19 cellular contexts compared by ENCODE assay signal in the genomic region with DNA sequence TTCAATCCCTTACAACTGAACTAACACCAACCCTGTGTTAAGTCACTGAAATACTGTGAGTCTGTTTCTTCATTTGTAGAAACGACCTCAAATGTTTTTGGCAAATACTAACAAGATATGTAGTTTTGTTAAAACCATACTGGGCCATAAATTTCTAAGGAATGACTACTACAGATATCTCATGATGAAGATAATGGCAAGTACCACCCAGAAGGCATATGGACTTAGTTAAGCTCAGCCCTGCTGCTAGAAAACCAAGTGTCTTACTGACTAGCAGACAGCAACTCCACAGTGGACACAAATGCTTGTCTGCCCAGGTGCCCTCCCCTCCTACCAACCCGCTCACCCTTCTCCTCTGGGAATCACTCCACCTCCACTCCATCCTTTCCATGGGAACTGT. TPM values are rescaled to one million over a fixed set of nuclear protein-coding genes. Genes with fewer than 3 reads are reported as not detected.
DNase-seq lines count a peak whose midpoint lies in the region; ATAC-seq, FAIRE-seq and TF ChIP-seq lines count a peak whose summit lies in the region.
"Had no signal": no experiment of that assay in that cellular context is flagged by ENCODE, and none has a peak within 500 bp of the region (broad histone marks: within the 10 kb centered on the region; RNA-seq: fewer than 3 reads in every experiment).

No MANE protein-coding gene starts in this region.

- TF ChIP-seq POLR2A in HepG2 (IDR thresholded peaks at IDR 0.05; ENCODE audit: insufficient read depth in 1 of 2, low read depth in 2 of 2, low read length in 2 of 2) (no peak), right lobe of liver (IDR thresholded peaks at IDR 0.05) (no peak)

- no peak for TF ChIP-seq CTCF in HepG2 (CRISPR knock-in tag; IDR thresholded peaks at IDR 0.05)
- TF ChIP-seq CTCF in right lobe of liver (IDR thresholded peaks at IDR 0.05): no peak
- TF ChIP-seq CTCF in fibroblast of mammary gland (conservative IDR thresholded peaks at IDR 0.05; ENCODE audit: control insufficient read depth, insufficient read depth, low read depth, low read length): no peak

- CTCF ChIA-PET in HepG2 (lab: Yijun Ruan, JAX; ENCODE audit: low intra/inter-chr PET ratio, low total read pairs): no interaction called here

- ATAC-seq in HepG2 (peak; percentile 19; the same call in 2 of the 3 replicates), right lobe of liver (no peak)
- ATAC-seq: A549 had no signal

- DNase-seq in HepG2 (ENCODE audit: low spot score) (no peak), right lobe of liver (no peak), NCI-H2107 treated with DMSO at 0.1 percent for 48 hours (lab: John Stamatoyannopoulos, UW; ENCODE audit: unreplicated experiment) (peak; percentile 100), fibroblast of mammary gland (ENCODE audit: low read depth) (peak; percentile 12), NCI-H446 (lab: John Stamatoyannopoulos, UW) (no peak), cardiac septum (ENCODE audit: low spot score) (no peak), iPS-NIHi7 (ENCODE audit: extremely low spot score) (no peak)
- DNase-seq: Caco-2; HCEC 1CT; KBM-7; NCI-H1048; NCI-H146; NCI-H2081; NCI-H526; NK-92 treated with Interleukin-12 subunit alpha and Interleukin-12 subunit beta, amount 100 ng/mL, for 24 hours; OCI-M1 had no signal

- in situ Hi-C loops in HepG2 (cut with HindIII; ENCODE audit: extremely low pct_ligation_motif_present, low pct_unique_long_range_greater_than_20kb): no loop called here

- peaks cover 18% of the 10 kb centered on the region; the same call in 1 of the 2 replicates for H3K4me1 ChIP-seq in HepG2 (ENCODE audit: insufficient read depth, low read length)
- H3K4me1 ChIP-seq in right lobe of liver: no peaks in the 10 kb centered on the region
- H3K4me1 ChIP-seq: A549 had no signal

- WGBS in HepG2 (ENCODE audit: low lambda C conversion rate): 56% methylated on average over 2 of the region's 2 CpGs
- WGBS in right lobe of liver (ENCODE audit: insufficient coverage, low coverage, low lambda C conversion rate, missing lambda C conversion rate): 71% methylated on average over 2 of the region's 2 CpGs

- no peak overlapping the region for H2AFZ ChIP-seq in HepG2 (ENCODE audit: low read length)

- no peaks in the 10 kb centered on the region for H3K27me3 ChIP-seq in HepG2 (ENCODE audit: control insufficient read depth in 1 of 2, insufficient read depth in 2 of 2, low read length in 2 of 2)
- no peaks in the 10 kb centered on the region for H3K27me3 ChIP-seq in right lobe of liver

- POLR2A ChIA-PET in HepG2 (lab: Yijun Ruan, JAX): no interaction called here

- BruUV-seq in HepG2 (replicated peaks; lab: Mats Ljungman, UMichigan): no TSS peak

- H3K27ac ChIP-seq in HepG2 (ENCODE audit: extremely low read length, insufficient read depth, low read length) (no peak overlapping the region), right lobe of liver (no peak overlapping the region)
- H3K27ac ChIP-seq: A549, HL-60 had no signal

- no peak overlapping the region for H3K4me2 ChIP-seq in HepG2 (ENCODE audit: low read depth, low read length)
- H3K4me2 ChIP-seq: A549 had no signal

- no peaks in the 10 kb centered on the region for H3K79me2 ChIP-seq in HepG2 (ENCODE audit: insufficient read depth, low read length)

- no peak overlapping the region for H3K9ac ChIP-seq in HepG2 (ENCODE audit: insufficient read depth, low read depth, low read length)

- no peak for TF ChIP-seq RAD21 in HepG2 (CRISPR knock-in tag; IDR thresholded peaks at IDR 0.05)

- no peak for FAIRE-seq in HepG2 (lab: Jason Lieb, UNC)
- FAIRE-seq: A549, HTR-8/SVneo had no signal

- H3K36me3 ChIP-seq in HepG2 (replicated peaks in 1 of 2; ENCODE audit: control insufficient read depth in 1 of 2, insufficient read depth in 2 of 2, low read length in 2 of 2) (no peaks in the 10 kb centered on the region; a peak in 2 of 5 replicates), right lobe of liver (no peaks in the 10 kb centered on the region)

- H3K9me3 ChIP-seq in HepG2 (ENCODE audit: low read length) (no peaks in the 10 kb centered on the region), right lobe of liver (no peaks in the 10 kb centered on the region)
- H3K9me3 ChIP-seq: A549, Caco-2 had no signal

- H3K4me3 ChIP-seq in HepG2 (replicated peaks in 1 of 3; ENCODE audit: insufficient read depth in 1 of 3, low read depth in 2 of 3, low read length in 3 of 3): no peak overlapping the region
- no peak overlapping the region for H3K4me3 ChIP-seq in right lobe of liver
- H3K4me3 ChIP-seq in fibroblast of mammary gland (ENCODE audit: control insufficient read depth, low read depth, low read length): no peak overlapping the region
- H3K4me3 ChIP-seq: A549 had no signal

- intact Hi-C loops in HepG2 (cut with micrococcal nuclease; ENCODE audit: unreplicated experiment): no loop called here
- intact Hi-C loops in right lobe of liver (cut with DNase I): no loop called here
- intact Hi-C loops in cardiac septum (cut with DNase I): no loop called here

- no peak for TF ChIP-seq EP300 in HepG2 (IDR thresholded peaks at IDR 0.05; ENCODE audit: low read depth in 2 of 2, low read length in 2 of 2)
- TF ChIP-seq EP300 in HepG2 (CRISPR knock-in tag; IDR thresholded peaks at IDR 0.05; ENCODE audit: borderline replicate concordance): no peak

- H4K20me1 ChIP-seq in HepG2 (ENCODE audit: insufficient read depth, low read length): no peaks in the 10 kb centered on the region

TF ChIP-seq in HepG2, 621 proteins besides CTCF, POLR2A, EP300 and RAD21 (continues in another document):
- TF ChIP-seq ASH2L (IDR thresholded peaks at IDR 0.05; ENCODE audit: insufficient read length, low read depth, low read length) (no peak), SOX13 (IDR thresholded peaks at IDR 0.05) (no peak), SOX13 (CRISPR knock-in tag; conservative IDR thresholded peaks at IDR 0.05 in 1 of 2, IDR thresholded peaks at IDR 0.05 in 1 of 2) (no peak), DNMT1 (CRISPR knock-in tag; IDR thresholded peaks at IDR 0.05) (no peak), RBFOX2 (IDR thresholded peaks at IDR 0.05; ENCODE audit: low read depth, low read length) (no peak), ZNF10 (CRISPR knock-in tag; IDR thresholded peaks at IDR 0.05; ENCODE audit: borderline replicate concordance, low read depth) (no peak), CHD4 (IDR thresholded peaks at IDR 0.05; ENCODE audit: borderline replicate concordance, low read length) (no peak), ZNF878 (CRISPR knock-in tag; IDR thresholded peaks at IDR 0.05) (no peak)

RNA-seq across cellular contexts. Expression of a gene that starts 44.5 kb away (rescaled TPM):
- total RNA-seq in HepG2 (2016; rRNA removed; fragmentation: Illumina TruSeq; extraction: Trizol) (0.14 and 0.29 TPM in 2 replicates), right lobe of liver (1 to 10 TPM in 2 of 6 experiments, under 1 TPM in 4; 0.04 to 2.2 (median 0.79) TPM), cardiac septum (0.62 TPM)
- not detected in 2 replicates for total RNA-seq in HepG2 (2016; cell fraction: cytosol; rRNA removed; fragmentation: Illumina TruSeq; extraction: Trizol; ENCODE audit: low read depth)
- 0.22 and 0.36 TPM in 2 replicates for total RNA-seq in HepG2 (2016; cell fraction: insoluble cytoplasmic fraction; rRNA removed; fragmentation: Illumina TruSeq; extraction: Trizol)
- total RNA-seq in HepG2 (2016; cell fraction: membrane; rRNA removed; fragmentation: Illumina TruSeq; extraction: Trizol): 0.09 and 0.17 TPM in 2 replicates
- 0.22 and 0.34 TPM in 2 replicates for total RNA-seq in HepG2 (2016; cell fraction: nucleus; rRNA removed; fragmentation: Illumina TruSeq; extraction: Trizol)
- polyA plus RNA-seq in HepG2 (2011; rRNA removed): 0.41 and 0.48 TPM in 2 replicates
- 0.24 and 0.41 TPM in 2 replicates for polyA plus RNA-seq in HepG2 (2011; cell fraction: cytosol; rRNA removed)
- 0.24 and 0.33 TPM in 2 replicates for polyA plus RNA-seq in HepG2 (2011; cell fraction: nucleus; rRNA removed)
- 0.68 and 0.78 TPM in 2 replicates for polyA plus RNA-seq in HepG2 (2012)
- 0.03 TPM in 2 replicates for polyA plus RNA-seq in HepG2 (2016; cell fraction: cytosol; fragmentation: Illumina TruSeq; extraction: Trizol; ENCODE audit: low read depth)
- polyA plus RNA-seq in HepG2 (2016; cell fraction: insoluble cytoplasmic fraction; fragmentation: Illumina TruSeq; extraction: Trizol; ENCODE audit: low read depth): 0.24 and 0.44 TPM in 2 replicates
- polyA plus RNA-seq in HepG2 (2016; cell fraction: membrane; fragmentation: Illumina TruSeq; extraction: Trizol; ENCODE audit: low read depth): 0.06 and 0.09 TPM in 2 replicates
- 0.37 and 0.51 TPM in 2 replicates for polyA plus RNA-seq in HepG2 (2016; cell fraction: nucleus; fragmentation: Illumina TruSeq; extraction: Trizol; ENCODE audit: insufficient read depth, low read depth)
- 0.62 and 4.1 TPM in 2 replicates for polyA minus RNA-seq in HepG2 (2011; rRNA and poly(A)+ RNA removed; ENCODE audit: low replicate concordance)
- 0.40 and 0.44 TPM in 2 replicates for polyA minus RNA-seq in HepG2 (2011; cell fraction: cytosol; rRNA and poly(A)+ RNA removed)
- polyA minus RNA-seq in HepG2 (2011; cell fraction: nucleus; rRNA and poly(A)+ RNA removed): 0.12 and 0.26 TPM in 2 replicates

RNA-seq across cellular contexts. Expression of a gene that starts 50.2 kb away (rescaled TPM):
- total RNA-seq in HepG2 (2016; rRNA removed; fragmentation: Illumina TruSeq; extraction: Trizol): 20.4 and 20.7 TPM in 2 replicates
- total RNA-seq in HepG2 (2016; cell fraction: cytosol; rRNA removed; fragmentation: Illumina TruSeq; extraction: Trizol; ENCODE audit: low read depth): 6.6 and 8.1 TPM in 2 replicates
- total RNA-seq in HepG2 (2016; cell fraction: insoluble cytoplasmic fraction; rRNA removed; fragmentation: Illumina TruSeq; extraction: Trizol): 20.6 and 21.7 TPM in 2 replicates
- 11.4 and 13.2 TPM in 2 replicates for total RNA-seq in HepG2 (2016; cell fraction: membrane; rRNA removed; fragmentation: Illumina TruSeq; extraction: Trizol)
- total RNA-seq in HepG2 (2016; cell fraction: nucleus; rRNA removed; fragmentation: Illumina TruSeq; extraction: Trizol): 24.7 and 29.2 TPM in 2 replicates
- polyA plus RNA-seq in HepG2 (2011; rRNA removed): 11.5 and 13.4 TPM in 2 replicates
- polyA plus RNA-seq in HepG2 (2011; cell fraction: cytosol; rRNA removed): 6.3 and 6.6 TPM in 2 replicates
- 11.5 and 15.4 TPM in 2 replicates for polyA plus RNA-seq in HepG2 (2011; cell fraction: nucleus; rRNA removed)
- 10.4 and 13.0 TPM in 2 replicates for polyA plus RNA-seq in HepG2 (2012)
- polyA plus RNA-seq in HepG2 (2016; cell fraction: cytosol; fragmentation: Illumina TruSeq; extraction: Trizol; ENCODE audit: low read depth): 2.8 and 4.0 TPM in 2 replicates
- polyA plus RNA-seq in HepG2 (2016; cell fraction: insoluble cytoplasmic fraction; fragmentation: Illumina TruSeq; extraction: Trizol; ENCODE audit: low read depth): 13.4 and 19.6 TPM in 2 replicates
- 5.7 and 6.6 TPM in 2 replicates for polyA plus RNA-seq in HepG2 (2016; cell fraction: membrane; fragmentation: Illumina TruSeq; extraction: Trizol; ENCODE audit: low read depth)
- 46.0 and 50.5 TPM in 2 replicates for polyA plus RNA-seq in HepG2 (2016; cell fraction: nucleus; fragmentation: Illumina TruSeq; extraction: Trizol; ENCODE audit: insufficient read depth, low read depth)
- polyA minus RNA-seq in HepG2 (2011; rRNA and poly(A)+ RNA removed; ENCODE audit: low replicate concordance): 11.6 and 20.1 TPM in 2 replicates
- polyA minus RNA-seq in HepG2 (2011; cell fraction: cytosol; rRNA and poly(A)+ RNA removed): 5.3 and 8.4 TPM in 2 replicates
- 22.4 and 32.9 TPM in 2 replicates for polyA minus RNA-seq in HepG2 (2011; cell fraction: nucleus; rRNA and poly(A)+ RNA removed)
- total RNA-seq in right lobe of liver: 10 to 100 TPM in 1 of 6 experiments, 1 to 10 TPM in 5; 5.1 to 10.3 (median 7.0) TPM
- 16.6 TPM for total RNA-seq in cardiac septum

Comparison
In these comparisons a context has a peak if more than half of its experiments do, and no peak if none do; other contexts are left out.
1. DNase-seq: peak in NCI-H2107 treated with DMSO at 0.1 percent for 48 hours (single experiment) and fibroblast of mammary gland (single experiment); none in HepG2 (single experiment), right lobe of liver (0 of 3), NCI-H446 (0 of 2), cardiac septum (single experiment) and iPS-NIHi7 (single experiment).